In genomic region chr2:95121495-95122196, GRCh38 we compare ENCODE assay signal across 8 cellular contexts. TPM values are rescaled to one million over a fixed set of nuclear protein-coding genes. Genes with fewer than 3 reads are reported as not detected.
DNase-seq lines count a peak whose midpoint lies in the region; ATAC-seq and TF ChIP-seq lines count a peak whose summit lies in the region.

MRPS5 (minus strand) TSS chr2:95121808; CDS start chr2:95121791, 17 bp downstream.

- peak; percentile 12 for TF ChIP-seq CTCF in GM13977 (IDR thresholded peaks at IDR 0.05; ENCODE audit: extremely low read depth, insufficient read depth, missing control alignments)

- H3K9me3 ChIP-seq in right cardiac atrium (ENCODE audit: control insufficient read depth, low read length) (no peaks in the 10 kb centered on the region), aorta (ENCODE audit: control insufficient read depth, low read length) (no peaks in the 10 kb centered on the region)

- in situ Hi-C loops in GM13977 (cut with MboI; ENCODE audit: low pct_unique_long_range_greater_than_20kb, low sequenced_read_pairs, unreplicated experiment), result no loop called here

- peak; percentile 94 for DNase-seq in GM13977 (ENCODE audit: low spot score)
- DNase-seq in NCI-H146 (lab: John Stamatoyannopoulos, UW), result peak; percentile 78
- peak; percentile 66 to 88 (median 74) for DNase-seq in T-helper 2 cell
- DNase-seq in right cardiac atrium, result peak; percentile 87 to 96 (median 96)
- peak; percentile 28 for DNase-seq in renal cortical epithelial cell (ENCODE audit: low read depth)
- DNase-seq in aorta, result peak; percentile 91 to 96

- WGBS in right cardiac atrium, result under 1% methylated on average over 76 of the region's 76 CpGs
- WGBS in aorta, 2 donors, result 0% methylated on average over 72 to 76 of the region's 76 CpGs

- ATAC-seq in HG02759 (IDR thresholded peaks at IDR 0.05; ENCODE audit: unreplicated experiment) (peak; percentile 94), right cardiac atrium (peak; percentile 99), aorta (ENCODE audit: low FRiP score) (peak; percentile 97)

- H3K4me1 ChIP-seq in right cardiac atrium (ENCODE audit: control insufficient read depth, insufficient read depth, low read length) (peaks cover 3% of the 10 kb centered on the region), aorta (ENCODE audit: control insufficient read depth in 1 of 2, insufficient read depth in 2 of 2, low read length in 2 of 2) (peaks cover 0 to 6% of the 10 kb centered on the region in 2 donors)

- intact Hi-C loops in right cardiac atrium (cut with DNase I), result no loop called here
- intact Hi-C loops in aorta (cut with DNase I), result loop anchor here (5.0 kb wide), 3 partner anchors 36 to 86 kb away; partner anchors contain the start of genes ZNF2 (in 1 of the 2), ZNF514 (in 1 of the 2) and ZNF892 (in 1 of the 2)

- H3K27ac ChIP-seq in angular gyrus (ENCODE audit: low read depth, low read length) (peak within 1 kb of the TSS; percentile 95), right cardiac atrium (ENCODE audit: low read length) (peak within 1 kb of the TSS; percentile 98), aorta (ENCODE audit: low read depth in 1 of 2, low read length in 2 of 2) (peak within 1 kb of the TSS; percentile 31 to 83)

- peak within 1 kb of the TSS; percentile 68 for H3K4me3 ChIP-seq in right cardiac atrium (ENCODE audit: low read length)
- H3K4me3 ChIP-seq in aorta (ENCODE audit: low read length in 2 of 2), result peak within 1 kb of the TSS; percentile 56 to 93

- peaks cover 0 to 1% of the 10 kb centered on the region in 2 donors for H3K36me3 ChIP-seq in aorta (ENCODE audit: control insufficient read depth in 1 of 2, insufficient read depth in 2 of 2, low read length in 1 of 2)

- H3K27me3 ChIP-seq in right cardiac atrium (ENCODE audit: control insufficient read depth, insufficient read depth) (no peaks in the 10 kb centered on the region), aorta (ENCODE audit: control insufficient read depth in 1 of 2, insufficient read depth in 2 of 2, low read length in 1 of 2) (no peaks in the 10 kb centered on the region)

RNA-seq across cellular contexts. Expression of gene MRPS5, which starts in this region (rescaled TPM):
- total RNA-seq in right cardiac atrium (10 to 100 TPM; 50.3 to 65.6 (median 57.2) TPM), renal cortical epithelial cell (74.3 and 75.7 TPM in 2 replicates), aorta (10 to 100 TPM; 31.2 to 38.3 TPM)
- polyA plus RNA-seq in right cardiac atrium (76.9 TPM), aorta (10 to 100 TPM; 34.3 to 57.1 TPM)

Comparison
In these comparisons a context has a peak if more than half of its experiments do, and no peak if none do; other contexts are left out.
1. Peak in every context shown above with its lines: DNase-seq, ATAC-seq, H3K4me3 ChIP-seq and H3K27ac ChIP-seq.
2. DNase-seq: peak in every context shown above with its lines; median percentile 96 in right cardiac atrium; 94 in GM13977; 94 in aorta; 78 in NCI-H146; 74 in T-helper 2 cell; 28 in renal cortical epithelial cell.
3. intact Hi-C loops: an anchor here in aorta (5.0 kb wide); none called in right cardiac atrium.